In genomic region chr6:17869010-17869752, GRCh38 we compare ENCODE assay signal across 10 cellular contexts.
DNase-seq lines count a peak whose midpoint lies in the region; ATAC-seq, FAIRE-seq and TF ChIP-seq lines count a peak whose summit lies in the region.
"Had no signal": no experiment of that assay in that cellular context is flagged by ENCODE, and none has a peak within 500 bp of the region (broad histone marks: within the 10 kb centered on the region; RNA-seq: fewer than 3 reads in every experiment).

No MANE protein-coding gene starts in this region.

- H3K27ac ChIP-seq in caudate nucleus (ENCODE audit: low read depth, low read length) (peak overlapping the region; percentile 74), prostate gland (peak overlapping the region in 1 of 2 donors; percentile 1), small intestine (ENCODE audit: low read depth in 1 of 2, low read length in 1 of 2) (no peak overlapping the region)

- H3K27me3 ChIP-seq in prostate gland (replicated peaks; ENCODE audit: insufficient read depth) (no peaks in the 10 kb centered on the region), small intestine (ENCODE audit: control insufficient read depth in 2 of 2, insufficient read depth in 2 of 2, low read length in 2 of 2) (no peaks in the 10 kb centered on the region)

- FAIRE-seq in small intestine (lab: Jason Lieb, UNC), result no peak

- H3K9me3 ChIP-seq in prostate gland (no peaks in the 10 kb centered on the region), small intestine (ENCODE audit: control insufficient read depth, low read depth) (no peaks in the 10 kb centered on the region)

- WGBS in prostate gland, result 49% methylated on average over 6 of the region's 6 CpGs
- 76 to 87% (median 77%) methylated on average over 6 of the region's 6 CpGs for WGBS in small intestine, 3 donors

- no peak for ATAC-seq in GM18909 (IDR thresholded peaks at IDR 0.05; ENCODE audit: poor library complexity, unreplicated experiment)
- ATAC-seq: activated naive CD4-positive, alpha-beta T cell treated with anti-CD3 and anti-CD28 coated beads, Interleukin-2, amount 50 U/mL, for 72 hours had no signal

- TF ChIP-seq CTCF in AG10803 (conservative IDR thresholded peaks at IDR 0.05; ENCODE audit: low read length), result no peak
- no peak for TF ChIP-seq CTCF in prostate gland (IDR thresholded peaks at IDR 0.05)

- no peak overlapping the region for H3K4me3 ChIP-seq in AG10803 (ENCODE audit: low read length)
- no peak overlapping the region for H3K4me3 ChIP-seq in prostate gland
- no peak overlapping the region for H3K4me3 ChIP-seq in small intestine (ENCODE audit: low read depth in 1 of 2, low read length in 2 of 2)

- DNase-seq in AG10803 (ENCODE audit: low read depth), result peak; percentile 37
- peak; percentile 94 for DNase-seq in LHCN-M2 (ENCODE audit: low read depth)
- peak in 17 of 61 donors; percentile 1 to 39 (median 18) for DNase-seq in caudate nucleus (lab: John Stamatoyannopoulos, UW)
- DNase-seq in lung microvascular endothelial cell (ENCODE audit: low read depth in 2 of 2), result peak; percentile 31 to 52
- no peak for DNase-seq in prostate gland (ENCODE audit: low spot score)
- no peak for DNase-seq in small intestine
- DNase-seq in activated effector memory CD4-positive, alpha-beta T cell treated with Interleukin-2 at 50 U/mL for 16 hours, result no peak
- DNase-seq: activated CD4-positive, alpha-beta T cell treated with anti-CD3 and anti-CD28 coated beads for 4 hours had no signal

- H3K4me1 ChIP-seq in prostate gland (replicated peaks) (no peaks in the 10 kb centered on the region), small intestine (ENCODE audit: control insufficient read depth in 2 of 2, insufficient read depth in 1 of 2, low read depth in 1 of 2, low read length in 1 of 2) (no peaks in the 10 kb centered on the region)

- intact Hi-C loops in prostate gland (cut with DNase I), result loop anchor here (10.0 kb wide), 1 partner anchor 116 kb away; the partner anchor contains the start of gene KIF13A

- H3K36me3 ChIP-seq in prostate gland (no peaks in the 10 kb centered on the region), small intestine (ENCODE audit: control insufficient read depth in 2 of 2, insufficient read depth in 2 of 2, low read length in 2 of 2) (peaks cover 0 to 2% of the 10 kb centered on the region in 2 donors)

- no peak for TF ChIP-seq POLR2A in prostate gland (IDR thresholded peaks at IDR 0.05)

Comparison
In these comparisons a context has a peak if more than half of its experiments do, and no peak if none do; other contexts are left out.
1. DNase-seq: peak in AG10803 (single experiment), LHCN-M2 (single experiment) and lung microvascular endothelial cell (2 of 2); none in prostate gland (single experiment), small intestine (single experiment) and activated effector memory CD4-positive, alpha-beta T cell treated with Interleukin-2 at 50 U/mL for 16 hours (single experiment).